ENCODE assay signal across 12 cellular contexts in the genomic region with DNA sequence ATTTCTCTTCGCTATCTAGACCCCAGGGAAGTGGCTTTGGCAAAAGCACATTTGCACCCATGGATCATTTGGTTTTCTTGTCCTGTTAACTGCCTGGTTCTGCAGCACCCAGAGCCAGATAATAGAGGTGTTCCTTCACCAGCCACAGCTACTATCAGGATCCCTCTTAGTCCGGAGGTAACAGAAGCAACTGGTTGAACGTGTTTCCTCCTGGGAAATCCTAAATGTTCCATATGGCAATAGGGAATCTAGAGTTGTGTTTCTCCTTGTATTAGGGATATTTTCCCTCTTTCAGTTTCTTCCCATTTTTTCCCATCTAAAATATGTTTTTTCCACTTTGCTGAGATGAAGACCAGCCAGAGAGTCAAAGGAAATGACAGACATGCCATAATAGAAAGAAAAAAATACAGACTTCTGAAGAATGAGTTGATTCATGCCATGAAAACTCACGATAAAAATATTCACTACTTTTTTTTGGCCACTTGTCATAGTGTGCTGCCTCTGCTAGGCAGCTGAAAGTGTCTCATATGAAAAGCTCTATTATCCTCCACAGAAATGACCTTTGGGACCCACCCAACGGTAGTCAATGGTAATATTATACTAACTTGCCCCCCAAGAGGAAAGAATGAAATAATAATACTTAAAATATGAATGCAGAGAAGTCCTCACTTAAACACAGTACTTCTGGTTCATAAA.
DNase-seq lines count a peak whose midpoint lies in the region; ATAC-seq and TF ChIP-seq lines count a peak whose summit lies in the region.
"Had no signal": no experiment of that assay in that cellular context is flagged by ENCODE, and none has a peak within 500 bp of the region (broad histone marks: within the 10 kb centered on the region; RNA-seq: fewer than 3 reads in every experiment).

No MANE protein-coding gene starts in this region.

- peak overlapping the region; percentile 27 for H3K27ac ChIP-seq in psoas muscle
- H3K27ac ChIP-seq: BLaER1 treated with 17β-estradiol and CSF1 and Interleukin-3, amounts not matched to agents 10 nM and 100 nM; neutrophil had no signal

- 53 to 66% (median 55%) methylated on average over 5 of the region's 5 CpGs for WGBS in psoas muscle, 3 donors

- in situ Hi-C loops in SK-MEL-5 (cut with HindIII; ENCODE audit: low pct_unique_long_range_greater_than_20kb, low sequenced_read_pairs): no loop called here

- POLR2A ChIA-PET in GM10248 (lab: Yijun Ruan, JAX): no interaction called here

- H3K9me3 ChIP-seq in psoas muscle: no peaks in the 10 kb centered on the region
- H3K9me3 ChIP-seq: BLaER1 treated with 17β-estradiol and CSF1 and Interleukin-3, amounts not matched to agents 10 nM and 100 nM; neutrophil had no signal

- ATAC-seq in psoas muscle (peak in 1 of 4 donors; percentile 13), GM18520 (IDR thresholded peaks at IDR 0.05; ENCODE audit: unreplicated experiment) (no peak)
- ATAC-seq: activated CD8-positive, alpha-beta memory T cell treated with anti-CD3 and anti-CD28 coated beads, Interleukin-2, amount 10 ng/mL, durations not matched to agents 7 days and 5 days had no signal

- intact Hi-C loops in psoas muscle (cut with DNase I) (loop anchor here in 1 of 2 donors (5.0 kb wide), 1 partner anchor 483 kb away; no protein-coding TSS in a partner anchor), cardiac septum (cut with DNase I) (no loop called here)

- H3K36me3 ChIP-seq in psoas muscle (ENCODE audit: insufficient read depth in 1 of 2, low read depth in 1 of 2): no peaks in the 10 kb centered on the region
- H3K36me3 ChIP-seq: BLaER1 treated with 17β-estradiol and CSF1 and Interleukin-3, amounts not matched to agents 10 nM and 100 nM; neutrophil had no signal

- CTCF ChIA-PET in GM10248 (lab: Yijun Ruan, JAX): interaction anchor here (0.6 to 9.9 kb wide), 17 partner anchors 9 to 592 kb away, joined by 3 to 147 read pairs (median 4); no protein-coding TSS in a partner anchor

- DNase-seq in EL: peak; percentile 74
- peak; percentile 68 for DNase-seq in SK-MEL-5 (ENCODE audit: low read depth, low spot score)
- DNase-seq in fibroblast of mammary gland (ENCODE audit: low read depth): peak; percentile 67
- DNase-seq in psoas muscle: no peak
- no peak for DNase-seq in cardiac septum (ENCODE audit: low spot score)
- DNase-seq in SKM-1 treated with dmso at 0.1 percent for 144 hours (lab: John Stamatoyannopoulos, UW; ENCODE audit: unreplicated experiment): no peak
- no peak for DNase-seq in GM10248 (ENCODE audit: extremely low spot score)
- DNase-seq: activated CD8-positive, alpha-beta memory T cell treated with anti-CD3 and anti-CD28 coated beads, Interleukin-2, amount 10 ng/mL, durations not matched to agents 7 days and 5 days; RPMI8226 had no signal

- no peaks in the 10 kb centered on the region for H3K27me3 ChIP-seq in psoas muscle (ENCODE audit: insufficient read depth in 3 of 3, low read length in 2 of 3)
- H3K27me3 ChIP-seq: BLaER1 treated with 17β-estradiol and CSF1 and Interleukin-3, amounts not matched to agents 10 nM and 100 nM; neutrophil had no signal

- peaks cover 10% of the 10 kb centered on the region for H3K4me1 ChIP-seq in psoas muscle

- TF ChIP-seq CTCF in fibroblast of mammary gland (conservative IDR thresholded peaks at IDR 0.05; ENCODE audit: control insufficient read depth, insufficient read depth, low read depth, low read length): no peak
- TF ChIP-seq CTCF in psoas muscle (IDR thresholded peaks at IDR 0.05): no peak
- no peak for TF ChIP-seq CTCF in GM10248 (IDR thresholded peaks at IDR 0.05; ENCODE audit: control extremely low read depth, extremely low read depth, low read depth, missing control alignments)

- no peak overlapping the region for H3K4me3 ChIP-seq in fibroblast of mammary gland (ENCODE audit: control insufficient read depth, low read depth, low read length)
- no peak overlapping the region for H3K4me3 ChIP-seq in psoas muscle
- H3K4me3 ChIP-seq: BLaER1 treated with 17β-estradiol and CSF1 and Interleukin-3, amounts not matched to agents 10 nM and 100 nM had no signal

Comparison
In these comparisons a context has a peak if more than half of its experiments do, and no peak if none do; other contexts are left out.
1. DNase-seq: peak in EL (single experiment), SK-MEL-5 (single experiment) and fibroblast of mammary gland (single experiment); none in psoas muscle (0 of 2), cardiac septum (single experiment), SKM-1 treated with dmso at 0.1 percent for 144 hours (single experiment) and GM10248 (single experiment).